In genomic region chr10:86218842-86219241, GRCh38 we compare ENCODE assay signal across 18 cellular contexts.
DNase-seq lines count a peak whose midpoint lies in the region; ATAC-seq, FAIRE-seq and TF ChIP-seq lines count a peak whose summit lies in the region.
"Had no signal": no experiment of that assay in that cellular context is flagged by ENCODE, and none has a peak within 500 bp of the region (broad histone marks: within the 10 kb centered on the region; RNA-seq: fewer than 3 reads in every experiment).

No MANE protein-coding gene starts in this region.

- no peak for DNase-seq in bronchial epithelial cell (ENCODE audit: low read depth)
- DNase-seq in chondrocyte (ENCODE audit: low spot score): peak; percentile 73
- no peak for DNase-seq in neuronal stem cell (ENCODE audit: low spot score)
- DNase-seq in substantia nigra (lab: John Stamatoyannopoulos, UW): no peak
- DNase-seq in type B pancreatic cell (ENCODE audit: extremely low spot score, unreplicated experiment): no peak
- no peak for DNase-seq in stimulated activated naive CD8-positive, alpha-beta T cell treated with anti-CD3 and anti-CD28 coated beads, Interleukin-15, Interleukin-2, amounts not matched to agents 100 U/mL and 50 U/mL, for 24 hours
- no peak for DNase-seq in left lobe of liver (ENCODE audit: low spot score)
- DNase-seq in NCI-H1694 (lab: John Stamatoyannopoulos, UW): no peak
- DNase-seq: C1 segment of cervical spinal cord; Calu3; CD4-positive, alpha-beta memory T cell; DMS53; GF-D8; GOT3; H7; HCEC 1CT had no signal

- H2BK5ac ChIP-seq in neuronal stem cell (ENCODE audit: low read length): no peak overlapping the region

- FAIRE-seq in bronchial epithelial cell (lab: Jason Lieb, UNC): peak; percentile 55
- FAIRE-seq: GM12891, GM18507 had no signal

- H3K27ac Mint-ChIP-seq in chondrocyte (ENCODE audit: unreplicated experiment): no peak overlapping the region
- H3K27ac Mint-ChIP-seq in type B pancreatic cell: no peak overlapping the region
- H3K27ac Mint-ChIP-seq: CD4-positive, alpha-beta memory T cell had no signal

- H3K4me1 ChIP-seq in neuronal stem cell (ENCODE audit: control insufficient read depth in 2 of 2, insufficient read depth in 1 of 2, low read depth in 1 of 2, low read length in 2 of 2): peaks cover 0 to 12% of the 10 kb centered on the region in 2 donors

- H3K4me2 ChIP-seq in neuronal stem cell (ENCODE audit: insufficient read depth, low read length, poor library complexity, severe bottlenecking): no peak overlapping the region

- peak overlapping the region; percentile 32 for H4K91ac ChIP-seq in neuronal stem cell (ENCODE audit: low read depth, low read length, poor library complexity)

- peak overlapping the region; percentile 40 for H2BK15ac ChIP-seq in neuronal stem cell (ENCODE audit: low read length)

- H3K18ac ChIP-seq in neuronal stem cell (ENCODE audit: low read length): peak overlapping the region; percentile 46

- H3K36me3 ChIP-seq in bronchial epithelial cell (ENCODE audit: control insufficient read depth, insufficient read depth, low read length) (no peaks in the 10 kb centered on the region), neuronal stem cell (replicated peaks in 1 of 2; ENCODE audit: control insufficient read depth in 2 of 2, insufficient read depth in 2 of 2, low read length in 2 of 2) (no peaks in the 10 kb centered on the region)

- H3K4me3 Mint-ChIP-seq in chondrocyte (ENCODE audit: unreplicated experiment) (no peak overlapping the region), type B pancreatic cell (no peak overlapping the region)

- no peaks in the 10 kb centered on the region for H3K9me3 ChIP-seq in neuronal stem cell (replicated peaks in 1 of 2; ENCODE audit: control insufficient read depth in 2 of 2, insufficient read depth in 1 of 2, low read depth in 1 of 2, low read length in 2 of 2)

- no peaks in the 10 kb centered on the region for H3K27me3 ChIP-seq in bronchial epithelial cell (ENCODE audit: control insufficient read depth, insufficient read depth, low read length)
- H3K27me3 ChIP-seq in neuronal stem cell (ENCODE audit: control insufficient read depth in 3 of 3, insufficient read depth in 3 of 3, low read depth in 1 of 3, low read length in 3 of 3): no peaks in the 10 kb centered on the region

- no peak overlapping the region for H2BK120ac ChIP-seq in neuronal stem cell (ENCODE audit: low read depth, low read length)

- H3K27me3 Mint-ChIP-seq in chondrocyte (ENCODE audit: low read depth): peaks cover 16% of the 10 kb centered on the region
- H3K27me3 Mint-ChIP-seq in type B pancreatic cell: peaks cover 19% of the 10 kb centered on the region

- no CpG with 5 or more reads among the region's 5 CpGs for WGBS in neuronal stem cell (ENCODE audit: extremely low coverage in 2 of 2, insufficient read length in 2 of 2, insufficient replicate concordance in 1 of 2), 2 donors

- no peak overlapping the region for H3K4ac ChIP-seq in neuronal stem cell (ENCODE audit: low read length)

- H3K23ac ChIP-seq in neuronal stem cell (ENCODE audit: low read depth, low read length, poor library complexity): peak overlapping the region; percentile 77

- H3K4me1 Mint-ChIP-seq in chondrocyte (ENCODE audit: low read depth): no peaks in the 10 kb centered on the region
- H3K4me1 Mint-ChIP-seq in type B pancreatic cell (ENCODE audit: unreplicated experiment): no peaks in the 10 kb centered on the region
- H3K4me1 Mint-ChIP-seq: CD4-positive, alpha-beta memory T cell had no signal

- H2BK12ac ChIP-seq in neuronal stem cell (ENCODE audit: low read length): no peak overlapping the region

- no peak for ATAC-seq in stimulated activated naive CD8-positive, alpha-beta T cell treated with anti-CD3 and anti-CD28 coated beads, Interleukin-15, Interleukin-2, amounts not matched to agents 100 U/mL and 50 U/mL, for 24 hours
- ATAC-seq in left lobe of liver: no peak

- peak overlapping the region; percentile 7 for H2AK5ac ChIP-seq in neuronal stem cell (ENCODE audit: low read depth, low read length)

- H3K4me3 ChIP-seq in bronchial epithelial cell (ENCODE audit: low read depth, low read length) (no peak overlapping the region), neuronal stem cell (ENCODE audit: low read length in 2 of 2) (no peak overlapping the region)

- no peak overlapping the region for H3K9ac ChIP-seq in neuronal stem cell (ENCODE audit: low read depth, low read length, poor library complexity)

- TF ChIP-seq CTCF in bronchial epithelial cell (IDR thresholded peaks at IDR 0.05; ENCODE audit: insufficient read depth, low read length, severe bottlenecking): no peak
- TF ChIP-seq CTCF in chondrocyte (IDR thresholded peaks at IDR 0.05): no peak
- no peak for TF ChIP-seq CTCF in type B pancreatic cell (conservative IDR thresholded peaks at IDR 0.05)

- H4K8ac ChIP-seq in neuronal stem cell (ENCODE audit: low read depth, low read length): no peak overlapping the region

- no peak overlapping the region for H3K14ac ChIP-seq in neuronal stem cell (ENCODE audit: low read length)

- H3K27ac ChIP-seq in neuronal stem cell (replicated peaks; ENCODE audit: low read length): no peak overlapping the region
- peak overlapping the region; percentile 40 for H3K27ac ChIP-seq in substantia nigra (ENCODE audit: low read depth, low read length, poor library complexity, severe bottlenecking)

- H3K9me3 Mint-ChIP-seq in chondrocyte (ENCODE audit: low read depth) (peaks cover 7% of the 10 kb centered on the region), type B pancreatic cell (no peaks in the 10 kb centered on the region)
- H3K9me3 Mint-ChIP-seq: CD4-positive, alpha-beta memory T cell had no signal

- H3K36me3 Mint-ChIP-seq in chondrocyte (ENCODE audit: low read depth) (no peaks in the 10 kb centered on the region), type B pancreatic cell (no peaks in the 10 kb centered on the region)
- H3K36me3 Mint-ChIP-seq: CD4-positive, alpha-beta memory T cell had no signal

- H3K79me1 ChIP-seq in neuronal stem cell (ENCODE audit: low read depth, low read length): no peaks in the 10 kb centered on the region

- H2AFZ ChIP-seq in neuronal stem cell (ENCODE audit: low read length): no peak overlapping the region
